Comparison of ENCODE assay signal across 1 cellular context in the genomic region with DNA sequence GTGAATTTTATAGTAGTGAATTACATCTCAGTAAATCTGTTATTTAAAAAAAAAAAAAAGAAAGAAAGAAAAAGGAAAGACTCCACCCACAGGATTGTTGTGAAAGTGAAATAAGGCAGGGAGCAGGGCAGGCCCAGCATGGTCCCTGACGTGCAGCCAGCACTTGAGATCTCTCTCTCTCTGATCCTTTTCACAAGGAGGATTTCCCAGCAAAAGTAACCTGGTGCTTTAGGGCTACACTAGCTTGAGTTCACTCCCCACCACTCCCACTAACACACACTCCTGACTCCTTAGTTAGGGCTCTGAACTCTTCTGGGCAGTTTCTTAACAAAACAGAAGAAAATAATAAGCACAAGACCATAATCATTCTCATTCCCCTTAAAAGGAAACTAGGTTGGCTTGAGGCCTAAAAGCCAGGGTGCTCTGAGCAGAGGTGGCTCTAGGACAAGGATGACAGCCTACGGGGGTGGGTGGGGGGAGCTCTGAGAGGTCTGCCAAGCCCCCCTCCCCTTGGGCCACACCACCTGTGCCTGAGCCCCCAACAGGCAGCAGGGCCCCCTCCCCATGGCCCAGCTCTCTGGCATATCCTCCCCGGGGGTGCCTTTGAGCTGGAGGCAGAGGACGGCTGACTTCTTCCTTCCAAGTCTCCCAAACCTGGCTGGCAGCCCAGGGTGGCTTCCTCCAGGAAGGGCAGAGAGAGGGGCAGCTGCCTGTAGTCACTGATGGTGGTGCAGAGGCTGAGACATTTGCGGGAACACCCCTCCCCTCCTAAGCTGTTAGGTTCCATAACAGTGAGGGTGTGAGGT.
TF ChIP-seq lines count a peak whose summit lies in the region.

No MANE protein-coding gene starts in this region.

TF ChIP-seq in HCT116, 20 proteins besides CTCF, POLR2A, EP300 and RAD21 (continued from another document):
- TF ChIP-seq, protein P1, sequence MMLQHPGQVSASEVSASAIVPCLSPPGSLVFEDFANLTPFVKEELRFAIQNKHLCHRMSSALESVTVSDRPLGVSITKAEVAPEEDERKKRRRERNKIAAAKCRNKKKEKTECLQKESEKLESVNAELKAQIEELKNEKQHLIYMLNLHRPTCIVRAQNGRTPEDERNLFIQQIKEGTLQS (IDR thresholded peaks at IDR 0.05) = no peak
- TF ChIP-seq TCF7L2 (IDR thresholded peaks at IDR 0.05; ENCODE audit: borderline replicate concordance, extremely low read depth, insufficient read depth, insufficient read length) = no peak
- no peak for TF ChIP-seq SRF (IDR thresholded peaks at IDR 0.05; ENCODE audit: low read depth)
- no peak for TF ChIP-seq CEBPB (IDR thresholded peaks at IDR 0.05; ENCODE audit: low read depth)
- TF ChIP-seq SP1 (IDR thresholded peaks at IDR 0.05; ENCODE audit: low read depth) = no peak
